8 cellular contexts compared by ENCODE assay signal in the genomic region with DNA sequence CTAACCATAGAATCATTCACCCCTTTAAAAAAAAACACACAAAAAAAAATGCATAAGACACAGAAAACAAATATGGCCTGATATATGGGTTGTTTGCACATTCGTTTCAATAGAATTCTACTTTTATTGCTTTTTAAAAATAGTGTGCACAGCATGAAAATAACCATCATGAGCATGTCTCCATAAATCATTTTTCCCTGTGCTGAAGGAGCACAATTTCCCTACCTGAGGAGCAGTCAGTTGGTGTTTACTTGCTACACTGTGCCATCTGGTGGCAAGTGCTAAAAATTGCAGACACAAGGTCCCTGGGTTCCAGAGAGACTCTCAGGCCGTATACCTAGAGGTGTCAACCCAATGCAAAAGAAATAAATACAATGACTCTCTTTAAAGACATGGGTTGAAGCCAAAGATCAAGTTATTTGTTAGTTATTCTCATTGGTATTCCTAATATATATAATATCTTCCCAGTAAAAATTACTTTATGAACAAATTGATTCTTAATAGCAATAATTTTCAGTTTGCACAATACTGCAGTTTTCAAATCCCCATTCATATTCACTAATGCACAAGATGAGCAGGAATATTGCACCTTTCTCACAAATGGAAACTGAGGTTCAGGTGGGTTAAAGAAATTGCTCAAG.
DNase-seq lines count a peak whose midpoint lies in the region; ATAC-seq and TF ChIP-seq lines count a peak whose summit lies in the region.

No MANE protein-coding gene starts in this region.

- DNase-seq in DMS 273 treated with DMSO at 0.1 percent for 48 hours (lab: John Stamatoyannopoulos, UW) (peak; percentile 15), NCI-H510A (lab: John Stamatoyannopoulos, UW) (peak; percentile 0), brain microvascular endothelial cell (peak; percentile 45), lower lobe of right lung (no peak), natural killer cell (no peak), NCI-H774 (lab: John Stamatoyannopoulos, UW) (no peak)

- no peaks in the 10 kb centered on the region for H3K4me1 Mint-ChIP-seq in natural killer cell

- no peaks in the 10 kb centered on the region for H3K27me3 Mint-ChIP-seq in natural killer cell (ENCODE audit: low read depth in 2 of 2)

- no peak overlapping the region for H3K4me3 Mint-ChIP-seq in natural killer cell

- no peak overlapping the region for H3K27ac Mint-ChIP-seq in natural killer cell

- no peaks in the 10 kb centered on the region for H3K36me3 Mint-ChIP-seq in natural killer cell

- H3K9me3 Mint-ChIP-seq in natural killer cell, result no peaks in the 10 kb centered on the region

- H3K36me3 ChIP-seq in brain microvascular endothelial cell (replicated peaks) (no peaks in the 10 kb centered on the region), lower lobe of right lung (no peaks in the 10 kb centered on the region)

- TF ChIP-seq CTCF in brain microvascular endothelial cell (IDR thresholded peaks at IDR 0.05; ENCODE audit: low read depth, low read length, missing control alignments) (peak; percentile 86), lower lobe of right lung (IDR thresholded peaks at IDR 0.05) (peak; percentile 61), natural killer cell (IDR thresholded peaks at IDR 0.05) (no peak)

- ATAC-seq in GM18868 (IDR thresholded peaks at IDR 0.05; ENCODE audit: unreplicated experiment), result peak; percentile 94
- ATAC-seq in HG03045 (IDR thresholded peaks at IDR 0.05; ENCODE audit: unreplicated experiment), result peak; percentile 65
- peak; percentile 78 to 85 for ATAC-seq in lower lobe of right lung
- ATAC-seq in natural killer cell, result no peak

- no peak overlapping the region for H3K4me3 ChIP-seq in brain microvascular endothelial cell (ENCODE audit: low read depth, low read length)
- H3K4me3 ChIP-seq in lower lobe of right lung, result no peak overlapping the region

- no peaks in the 10 kb centered on the region for H3K9me3 ChIP-seq in lower lobe of right lung

- in situ Hi-C loops in brain microvascular endothelial cell (cut with HindIII; ENCODE audit: low pct_ligation_motif_present, low sequenced_read_pairs), result no loop called here

- intact Hi-C loops in lower lobe of right lung (cut with DNase I), result no loop called here
- intact Hi-C loops in natural killer cell (cut with micrococcal nuclease), result no loop called here

- H3K27ac ChIP-seq in brain microvascular endothelial cell (no peak overlapping the region), lower lobe of right lung (no peak overlapping the region)

- no peaks in the 10 kb centered on the region for H3K4me1 ChIP-seq in lower lobe of right lung

- H3K27me3 ChIP-seq in brain microvascular endothelial cell (replicated peaks) (no peaks in the 10 kb centered on the region), lower lobe of right lung (ENCODE audit: low read depth) (no peaks in the 10 kb centered on the region)

Comparison
In these comparisons a context has a peak if more than half of its experiments do, and no peak if none do; other contexts are left out.
1. DNase-seq: peak in DMS 273 treated with DMSO at 0.1 percent for 48 hours (single experiment), NCI-H510A (single experiment) and brain microvascular endothelial cell (single experiment); none in lower lobe of right lung (single experiment), natural killer cell (single experiment) and NCI-H774 (single experiment).
2. ATAC-seq: peak in GM18868 (single experiment), HG03045 (single experiment) and lower lobe of right lung (2 of 2); none in natural killer cell (0 of 3).